22 cellular contexts compared by ENCODE assay signal in genomic region chr17:30555942-30556341, GRCh38.
"Had no signal": no experiment of that assay in that cellular context is flagged by ENCODE, and none has a peak within 500 bp of the region (broad histone marks: within the 10 kb centered on the region; RNA-seq: fewer than 3 reads in every experiment).

No MANE protein-coding gene starts in this region.

- H3K27me3 Mint-ChIP-seq: activated CD4-positive, alpha-beta T cell treated with anti-CD3 and anti-CD28 coated beads, Interleukin-2, amount 10 ng/mL, durations not matched to agents 7 days and 5 days; activated CD8-positive, alpha-beta T cell treated with anti-CD3 and anti-CD28 coated beads for 36 hours; activated naive CD4-positive, alpha-beta T cell treated with anti-CD3 and anti-CD28 coated beads, Interleukin-2, amount 50 U/mL, for 24 hours; T-cell had no signal

- H3K4me1 Mint-ChIP-seq: central memory CD8-positive, alpha-beta T cell had no signal

- H3K4me3 ChIP-seq: ascending aorta, body of pancreas, SK-N-MC had no signal

- H3K36me3 ChIP-seq: ascending aorta had no signal

- ATAC-seq: activated CD8-positive, alpha-beta T cell treated with anti-CD3 and anti-CD28 coated beads for 36 hours; body of pancreas; T-cell had no signal

- H3K9me3 ChIP-seq: ascending aorta, body of pancreas had no signal

- DNase-seq: activated CD4-positive, alpha-beta T cell treated with anti-CD3 and anti-CD28 coated beads, Interleukin-2, amount 10 ng/mL, durations not matched to agents 7 days and 5 days; activated CD4-positive, CD25-positive, alpha-beta regulatory T cell; activated effector memory CD4-positive, alpha-beta T cell treated with Interleukin-2 at 50 U/mL for 16 hours; activated naive CD4-positive, alpha-beta T cell; activated T-cell treated with anti-CD3 and anti-CD28 coated beads for 4 hours; body of pancreas; KG1; NCI-H1048; NCI-H1417; NCI-H1694; NCI-H2029; NCI-H2107; NCI-H2171 treated with DMSO at 0.1 percent for 48 hours; NCI-H510A; NCI-H526 treated with DMSO at 0.1 percent for 48 hours; T1000 had no signal

- H3K4me3 Mint-ChIP-seq: activated CD4-positive, alpha-beta T cell treated with anti-CD3 and anti-CD28 coated beads, Interleukin-2, amount 10 ng/mL, durations not matched to agents 7 days and 5 days; activated CD8-positive, alpha-beta T cell treated with anti-CD3 and anti-CD28 coated beads for 36 hours; activated naive CD4-positive, alpha-beta T cell treated with anti-CD3 and anti-CD28 coated beads, Interleukin-2, amount 50 U/mL, for 24 hours; central memory CD8-positive, alpha-beta T cell; T-cell had no signal

- H3K27me3 ChIP-seq: ascending aorta, body of pancreas had no signal

- H3K4me1 ChIP-seq: ascending aorta, body of pancreas had no signal

- H3K9me3 Mint-ChIP-seq: activated CD4-positive, alpha-beta T cell treated with anti-CD3 and anti-CD28 coated beads, Interleukin-2, amount 10 ng/mL, durations not matched to agents 7 days and 5 days; activated CD8-positive, alpha-beta T cell treated with anti-CD3 and anti-CD28 coated beads for 36 hours; activated naive CD4-positive, alpha-beta T cell treated with anti-CD3 and anti-CD28 coated beads, Interleukin-2, amount 50 U/mL, for 24 hours; central memory CD8-positive, alpha-beta T cell; T-cell had no signal

- H3K27ac Mint-ChIP-seq: activated CD4-positive, alpha-beta T cell treated with anti-CD3 and anti-CD28 coated beads, Interleukin-2, amount 10 ng/mL, durations not matched to agents 7 days and 5 days; activated CD8-positive, alpha-beta T cell treated with anti-CD3 and anti-CD28 coated beads for 36 hours; activated naive CD4-positive, alpha-beta T cell treated with anti-CD3 and anti-CD28 coated beads, Interleukin-2, amount 50 U/mL, for 24 hours; T-cell had no signal

- H3K36me3 Mint-ChIP-seq: activated naive CD4-positive, alpha-beta T cell treated with anti-CD3 and anti-CD28 coated beads, Interleukin-2, amount 50 U/mL, for 24 hours; T-cell had no signal

- H3K27ac ChIP-seq: ascending aorta, body of pancreas, SK-N-MC had no signal
